ENCODE assay signal across 1 cellular context in the genomic region with DNA sequence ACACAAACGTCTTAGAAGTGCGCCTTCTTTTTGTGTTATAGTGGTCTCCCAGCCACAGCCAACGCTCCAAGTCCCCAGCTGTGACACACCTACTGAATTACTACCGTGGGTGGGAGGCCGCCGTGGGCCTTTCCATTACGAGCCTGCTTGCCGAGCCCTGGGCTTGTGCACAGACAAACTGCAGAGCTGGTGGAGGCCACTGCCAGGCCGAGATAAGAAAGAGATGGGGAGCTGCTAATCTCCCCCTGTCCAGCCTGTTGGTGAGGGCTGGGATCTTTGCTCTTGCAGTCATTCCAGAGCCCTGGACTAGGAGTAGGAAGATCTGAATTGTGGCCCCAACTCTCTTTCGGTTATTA.
TF ChIP-seq lines count a peak whose summit lies in the region.

No MANE protein-coding gene starts in this region.

TF ChIP-seq in K562, 482 proteins besides CTCF, POLR2A, EP300 and RAD21 (continued from another document and continues in another):
- no peak for TF ChIP-seq PTTG1 (tag; IDR thresholded peaks at IDR 0.05; ENCODE audit: low read depth)
- TF ChIP-seq, protein P1, sequence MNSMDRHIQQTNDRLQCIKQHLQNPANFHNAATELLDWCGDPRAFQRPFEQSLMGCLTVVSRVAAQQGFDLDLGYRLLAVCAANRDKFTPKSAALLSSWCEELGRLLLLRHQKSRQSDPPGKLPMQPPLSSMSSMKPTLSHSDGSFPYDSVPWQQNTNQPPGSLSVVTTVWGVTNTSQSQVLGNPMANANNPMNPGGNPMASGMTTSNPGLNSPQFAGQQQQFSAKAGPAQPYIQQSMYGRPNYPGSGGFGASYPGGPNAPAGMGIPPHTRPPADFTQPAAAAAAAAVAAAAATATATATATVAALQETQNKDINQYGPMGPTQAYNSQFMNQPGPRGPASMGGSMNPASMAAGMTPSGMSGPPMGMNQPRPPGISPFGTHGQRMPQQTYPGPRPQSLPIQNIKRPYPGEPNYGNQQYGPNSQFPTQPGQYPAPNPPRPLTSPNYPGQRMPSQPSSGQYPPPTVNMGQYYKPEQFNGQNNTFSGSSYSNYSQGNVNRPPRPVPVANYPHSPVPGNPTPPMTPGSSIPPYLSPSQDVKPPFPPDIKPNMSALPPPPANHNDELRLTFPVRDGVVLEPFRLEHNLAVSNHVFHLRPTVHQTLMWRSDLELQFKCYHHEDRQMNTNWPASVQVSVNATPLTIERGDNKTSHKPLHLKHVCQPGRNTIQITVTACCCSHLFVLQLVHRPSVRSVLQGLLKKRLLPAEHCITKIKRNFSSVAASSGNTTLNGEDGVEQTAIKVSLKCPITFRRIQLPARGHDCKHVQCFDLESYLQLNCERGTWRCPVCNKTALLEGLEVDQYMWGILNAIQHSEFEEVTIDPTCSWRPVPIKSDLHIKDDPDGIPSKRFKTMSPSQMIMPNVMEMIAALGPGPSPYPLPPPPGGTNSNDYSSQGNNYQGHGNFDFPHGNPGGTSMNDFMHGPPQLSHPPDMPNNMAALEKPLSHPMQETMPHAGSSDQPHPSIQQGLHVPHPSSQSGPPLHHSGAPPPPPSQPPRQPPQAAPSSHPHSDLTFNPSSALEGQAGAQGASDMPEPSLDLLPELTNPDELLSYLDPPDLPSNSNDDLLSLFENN (IDR thresholded peaks at IDR 0.05; ENCODE audit: low read depth in 2 of 2, low read length in 2 of 2) = peak in 1 of 2 experiments; percentile 91; a peak in 2 of 4 replicates
- no peak for TF ChIP-seq TSC22D4 (tag; IDR thresholded peaks at IDR 0.05)
- no peak for TF ChIP-seq SETDB1 (IDR thresholded peaks at IDR 0.05; ENCODE audit: low read length)
- no peak for TF ChIP-seq ARHGAP35 (IDR thresholded peaks at IDR 0.05; ENCODE audit: partially characterized antibody)
- TF ChIP-seq, protein P2, sequence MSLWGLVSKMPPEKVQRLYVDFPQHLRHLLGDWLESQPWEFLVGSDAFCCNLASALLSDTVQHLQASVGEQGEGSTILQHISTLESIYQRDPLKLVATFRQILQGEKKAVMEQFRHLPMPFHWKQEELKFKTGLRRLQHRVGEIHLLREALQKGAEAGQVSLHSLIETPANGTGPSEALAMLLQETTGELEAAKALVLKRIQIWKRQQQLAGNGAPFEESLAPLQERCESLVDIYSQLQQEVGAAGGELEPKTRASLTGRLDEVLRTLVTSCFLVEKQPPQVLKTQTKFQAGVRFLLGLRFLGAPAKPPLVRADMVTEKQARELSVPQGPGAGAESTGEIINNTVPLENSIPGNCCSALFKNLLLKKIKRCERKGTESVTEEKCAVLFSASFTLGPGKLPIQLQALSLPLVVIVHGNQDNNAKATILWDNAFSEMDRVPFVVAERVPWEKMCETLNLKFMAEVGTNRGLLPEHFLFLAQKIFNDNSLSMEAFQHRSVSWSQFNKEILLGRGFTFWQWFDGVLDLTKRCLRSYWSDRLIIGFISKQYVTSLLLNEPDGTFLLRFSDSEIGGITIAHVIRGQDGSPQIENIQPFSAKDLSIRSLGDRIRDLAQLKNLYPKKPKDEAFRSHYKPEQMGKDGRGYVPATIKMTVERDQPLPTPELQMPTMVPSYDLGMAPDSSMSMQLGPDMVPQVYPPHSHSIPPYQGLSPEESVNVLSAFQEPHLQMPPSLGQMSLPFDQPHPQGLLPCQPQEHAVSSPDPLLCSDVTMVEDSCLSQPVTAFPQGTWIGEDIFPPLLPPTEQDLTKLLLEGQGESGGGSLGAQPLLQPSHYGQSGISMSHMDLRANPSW (CRISPR knock-in tag; IDR thresholded peaks at IDR 0.05) = no peak
- TF ChIP-seq, protein P3, sequence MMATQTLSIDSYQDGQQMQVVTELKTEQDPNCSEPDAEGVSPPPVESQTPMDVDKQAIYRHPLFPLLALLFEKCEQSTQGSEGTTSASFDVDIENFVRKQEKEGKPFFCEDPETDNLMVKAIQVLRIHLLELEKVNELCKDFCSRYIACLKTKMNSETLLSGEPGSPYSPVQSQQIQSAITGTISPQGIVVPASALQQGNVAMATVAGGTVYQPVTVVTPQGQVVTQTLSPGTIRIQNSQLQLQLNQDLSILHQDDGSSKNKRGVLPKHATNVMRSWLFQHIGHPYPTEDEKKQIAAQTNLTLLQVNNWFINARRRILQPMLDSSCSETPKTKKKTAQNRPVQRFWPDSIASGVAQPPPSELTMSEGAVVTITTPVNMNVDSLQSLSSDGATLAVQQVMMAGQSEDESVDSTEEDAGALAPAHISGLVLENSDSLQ (IDR thresholded peaks at IDR 0.05) = no peak
- TF ChIP-seq PHF8 (IDR thresholded peaks at IDR 0.05; ENCODE audit: borderline replicate concordance, low read length) = no peak
- no peak for TF ChIP-seq ZBTB1 (CRISPR knock-in tag; IDR thresholded peaks at IDR 0.05; ENCODE audit: borderline replicate concordance, low read depth)
- TF ChIP-seq BRD9 (IDR thresholded peaks at IDR 0.05; ENCODE audit: low read depth, partially characterized antibody) = no peak
- TF ChIP-seq CHD2 (IDR thresholded peaks at IDR 0.05; ENCODE audit: low read depth, low read length) = no peak
- TF ChIP-seq, protein P4, sequence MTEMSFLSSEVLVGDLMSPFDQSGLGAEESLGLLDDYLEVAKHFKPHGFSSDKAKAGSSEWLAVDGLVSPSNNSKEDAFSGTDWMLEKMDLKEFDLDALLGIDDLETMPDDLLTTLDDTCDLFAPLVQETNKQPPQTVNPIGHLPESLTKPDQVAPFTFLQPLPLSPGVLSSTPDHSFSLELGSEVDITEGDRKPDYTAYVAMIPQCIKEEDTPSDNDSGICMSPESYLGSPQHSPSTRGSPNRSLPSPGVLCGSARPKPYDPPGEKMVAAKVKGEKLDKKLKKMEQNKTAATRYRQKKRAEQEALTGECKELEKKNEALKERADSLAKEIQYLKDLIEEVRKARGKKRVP (CRISPR knock-in tag; IDR thresholded peaks at IDR 0.05) = no peak
- no peak; a peak in 1 of 3 replicates for TF ChIP-seq CBX3 (IDR thresholded peaks at IDR 0.05; ENCODE audit: borderline replicate concordance in 1 of 2, low read length in 2 of 2)
- TF ChIP-seq, protein P5, sequence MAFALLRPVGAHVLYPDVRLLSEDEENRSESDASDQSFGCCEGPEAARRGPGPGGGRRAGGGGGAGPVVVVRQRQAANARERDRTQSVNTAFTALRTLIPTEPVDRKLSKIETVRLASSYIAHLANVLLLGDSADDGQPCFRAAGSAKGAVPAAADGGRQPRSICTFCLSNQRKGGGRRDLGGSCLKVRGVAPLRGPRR (CRISPR knock-in tag; IDR thresholded peaks at IDR 0.05) = no peak
- TF ChIP-seq LCOR (CRISPR knock-in tag; IDR thresholded peaks at IDR 0.05) = no peak
- TF ChIP-seq SUPT5H (IDR thresholded peaks at IDR 0.05) = no peak
- no peak for TF ChIP-seq ASH1L (IDR thresholded peaks at IDR 0.05; ENCODE audit: borderline replicate concordance, low read depth, partially characterized antibody)
- TF ChIP-seq CBFB (CRISPR knock-in tag; IDR thresholded peaks at IDR 0.05) = no peak
- no peak for TF ChIP-seq PRMT5 (CRISPR knock-in tag; IDR thresholded peaks at IDR 0.05)
- TF ChIP-seq NONO (IDR thresholded peaks at IDR 0.05; ENCODE audit: low read depth in 2 of 2, low read length in 1 of 2) = peak in 1 of 2 experiments; percentile 46; a peak in 1 of 4 replicates
- TF ChIP-seq, protein P6, sequence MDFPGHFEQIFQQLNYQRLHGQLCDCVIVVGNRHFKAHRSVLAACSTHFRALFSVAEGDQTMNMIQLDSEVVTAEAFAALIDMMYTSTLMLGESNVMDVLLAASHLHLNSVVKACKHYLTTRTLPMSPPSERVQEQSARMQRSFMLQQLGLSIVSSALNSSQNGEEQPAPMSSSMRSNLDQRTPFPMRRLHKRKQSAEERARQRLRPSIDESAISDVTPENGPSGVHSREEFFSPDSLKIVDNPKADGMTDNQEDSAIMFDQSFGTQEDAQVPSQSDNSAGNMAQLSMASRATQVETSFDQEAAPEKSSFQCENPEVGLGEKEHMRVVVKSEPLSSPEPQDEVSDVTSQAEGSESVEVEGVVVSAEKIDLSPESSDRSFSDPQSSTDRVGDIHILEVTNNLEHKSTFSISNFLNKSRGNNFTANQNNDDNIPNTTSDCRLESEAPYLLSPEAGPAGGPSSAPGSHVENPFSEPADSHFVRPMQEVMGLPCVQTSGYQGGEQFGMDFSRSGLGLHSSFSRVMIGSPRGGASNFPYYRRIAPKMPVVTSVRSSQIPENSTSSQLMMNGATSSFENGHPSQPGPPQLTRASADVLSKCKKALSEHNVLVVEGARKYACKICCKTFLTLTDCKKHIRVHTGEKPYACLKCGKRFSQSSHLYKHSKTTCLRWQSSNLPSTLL (IDR thresholded peaks at IDR 0.05) = no peak
- TF ChIP-seq IFI16 (CRISPR knock-in tag; IDR thresholded peaks at IDR 0.05) = no peak
- peak; percentile 63; the same call in 1 of the 2 replicates for TF ChIP-seq BHLHE40 (IDR thresholded peaks at IDR 0.05; ENCODE audit: low read length)
- TF ChIP-seq, protein P7, sequence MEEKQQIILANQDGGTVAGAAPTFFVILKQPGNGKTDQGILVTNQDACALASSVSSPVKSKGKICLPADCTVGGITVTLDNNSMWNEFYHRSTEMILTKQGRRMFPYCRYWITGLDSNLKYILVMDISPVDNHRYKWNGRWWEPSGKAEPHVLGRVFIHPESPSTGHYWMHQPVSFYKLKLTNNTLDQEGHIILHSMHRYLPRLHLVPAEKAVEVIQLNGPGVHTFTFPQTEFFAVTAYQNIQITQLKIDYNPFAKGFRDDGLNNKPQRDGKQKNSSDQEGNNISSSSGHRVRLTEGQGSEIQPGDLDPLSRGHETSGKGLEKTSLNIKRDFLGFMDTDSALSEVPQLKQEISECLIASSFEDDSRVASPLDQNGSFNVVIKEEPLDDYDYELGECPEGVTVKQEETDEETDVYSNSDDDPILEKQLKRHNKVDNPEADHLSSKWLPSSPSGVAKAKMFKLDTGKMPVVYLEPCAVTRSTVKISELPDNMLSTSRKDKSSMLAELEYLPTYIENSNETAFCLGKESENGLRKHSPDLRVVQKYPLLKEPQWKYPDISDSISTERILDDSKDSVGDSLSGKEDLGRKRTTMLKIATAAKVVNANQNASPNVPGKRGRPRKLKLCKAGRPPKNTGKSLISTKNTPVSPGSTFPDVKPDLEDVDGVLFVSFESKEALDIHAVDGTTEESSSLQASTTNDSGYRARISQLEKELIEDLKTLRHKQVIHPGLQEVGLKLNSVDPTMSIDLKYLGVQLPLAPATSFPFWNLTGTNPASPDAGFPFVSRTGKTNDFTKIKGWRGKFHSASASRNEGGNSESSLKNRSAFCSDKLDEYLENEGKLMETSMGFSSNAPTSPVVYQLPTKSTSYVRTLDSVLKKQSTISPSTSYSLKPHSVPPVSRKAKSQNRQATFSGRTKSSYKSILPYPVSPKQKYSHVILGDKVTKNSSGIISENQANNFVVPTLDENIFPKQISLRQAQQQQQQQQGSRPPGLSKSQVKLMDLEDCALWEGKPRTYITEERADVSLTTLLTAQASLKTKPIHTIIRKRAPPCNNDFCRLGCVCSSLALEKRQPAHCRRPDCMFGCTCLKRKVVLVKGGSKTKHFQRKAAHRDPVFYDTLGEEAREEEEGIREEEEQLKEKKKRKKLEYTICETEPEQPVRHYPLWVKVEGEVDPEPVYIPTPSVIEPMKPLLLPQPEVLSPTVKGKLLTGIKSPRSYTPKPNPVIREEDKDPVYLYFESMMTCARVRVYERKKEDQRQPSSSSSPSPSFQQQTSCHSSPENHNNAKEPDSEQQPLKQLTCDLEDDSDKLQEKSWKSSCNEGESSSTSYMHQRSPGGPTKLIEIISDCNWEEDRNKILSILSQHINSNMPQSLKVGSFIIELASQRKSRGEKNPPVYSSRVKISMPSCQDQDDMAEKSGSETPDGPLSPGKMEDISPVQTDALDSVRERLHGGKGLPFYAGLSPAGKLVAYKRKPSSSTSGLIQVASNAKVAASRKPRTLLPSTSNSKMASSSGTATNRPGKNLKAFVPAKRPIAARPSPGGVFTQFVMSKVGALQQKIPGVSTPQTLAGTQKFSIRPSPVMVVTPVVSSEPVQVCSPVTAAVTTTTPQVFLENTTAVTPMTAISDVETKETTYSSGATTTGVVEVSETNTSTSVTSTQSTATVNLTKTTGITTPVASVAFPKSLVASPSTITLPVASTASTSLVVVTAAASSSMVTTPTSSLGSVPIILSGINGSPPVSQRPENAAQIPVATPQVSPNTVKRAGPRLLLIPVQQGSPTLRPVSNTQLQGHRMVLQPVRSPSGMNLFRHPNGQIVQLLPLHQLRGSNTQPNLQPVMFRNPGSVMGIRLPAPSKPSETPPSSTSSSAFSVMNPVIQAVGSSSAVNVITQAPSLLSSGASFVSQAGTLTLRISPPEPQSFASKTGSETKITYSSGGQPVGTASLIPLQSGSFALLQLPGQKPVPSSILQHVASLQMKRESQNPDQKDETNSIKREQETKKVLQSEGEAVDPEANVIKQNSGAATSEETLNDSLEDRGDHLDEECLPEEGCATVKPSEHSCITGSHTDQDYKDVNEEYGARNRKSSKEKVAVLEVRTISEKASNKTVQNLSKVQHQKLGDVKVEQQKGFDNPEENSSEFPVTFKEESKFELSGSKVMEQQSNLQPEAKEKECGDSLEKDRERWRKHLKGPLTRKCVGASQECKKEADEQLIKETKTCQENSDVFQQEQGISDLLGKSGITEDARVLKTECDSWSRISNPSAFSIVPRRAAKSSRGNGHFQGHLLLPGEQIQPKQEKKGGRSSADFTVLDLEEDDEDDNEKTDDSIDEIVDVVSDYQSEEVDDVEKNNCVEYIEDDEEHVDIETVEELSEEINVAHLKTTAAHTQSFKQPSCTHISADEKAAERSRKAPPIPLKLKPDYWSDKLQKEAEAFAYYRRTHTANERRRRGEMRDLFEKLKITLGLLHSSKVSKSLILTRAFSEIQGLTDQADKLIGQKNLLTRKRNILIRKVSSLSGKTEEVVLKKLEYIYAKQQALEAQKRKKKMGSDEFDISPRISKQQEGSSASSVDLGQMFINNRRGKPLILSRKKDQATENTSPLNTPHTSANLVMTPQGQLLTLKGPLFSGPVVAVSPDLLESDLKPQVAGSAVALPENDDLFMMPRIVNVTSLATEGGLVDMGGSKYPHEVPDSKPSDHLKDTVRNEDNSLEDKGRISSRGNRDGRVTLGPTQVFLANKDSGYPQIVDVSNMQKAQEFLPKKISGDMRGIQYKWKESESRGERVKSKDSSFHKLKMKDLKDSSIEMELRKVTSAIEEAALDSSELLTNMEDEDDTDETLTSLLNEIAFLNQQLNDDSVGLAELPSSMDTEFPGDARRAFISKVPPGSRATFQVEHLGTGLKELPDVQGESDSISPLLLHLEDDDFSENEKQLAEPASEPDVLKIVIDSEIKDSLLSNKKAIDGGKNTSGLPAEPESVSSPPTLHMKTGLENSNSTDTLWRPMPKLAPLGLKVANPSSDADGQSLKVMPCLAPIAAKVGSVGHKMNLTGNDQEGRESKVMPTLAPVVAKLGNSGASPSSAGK (IDR thresholded peaks at IDR 0.05) = no peak
- TF ChIP-seq XRCC5 (IDR thresholded peaks at IDR 0.05; ENCODE audit: low read depth, low read length) = 0 out of 2 replicates have a peak, but pooled peaks have one; percentile 65
- TF ChIP-seq, protein P8, sequence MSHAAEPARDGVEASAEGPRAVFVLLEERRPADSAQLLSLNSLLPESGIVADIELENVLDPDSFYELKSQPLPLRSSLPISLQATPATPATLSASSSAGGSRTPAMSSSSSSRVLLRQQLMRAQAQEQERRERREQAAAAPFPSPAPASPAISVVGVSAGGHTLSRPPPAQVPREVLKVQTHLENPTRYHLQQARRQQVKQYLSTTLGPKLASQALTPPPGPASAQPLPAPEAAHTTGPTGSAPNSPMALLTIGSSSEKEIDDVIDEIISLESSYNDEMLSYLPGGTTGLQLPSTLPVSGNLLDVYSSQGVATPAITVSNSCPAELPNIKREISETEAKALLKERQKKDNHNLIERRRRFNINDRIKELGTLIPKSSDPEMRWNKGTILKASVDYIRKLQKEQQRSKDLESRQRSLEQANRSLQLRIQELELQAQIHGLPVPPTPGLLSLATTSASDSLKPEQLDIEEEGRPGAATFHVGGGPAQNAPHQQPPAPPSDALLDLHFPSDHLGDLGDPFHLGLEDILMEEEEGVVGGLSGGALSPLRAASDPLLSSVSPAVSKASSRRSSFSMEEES (CRISPR knock-in tag; IDR thresholded peaks at IDR 0.05) = no peak
